13 cellular contexts compared by ENCODE assay signal in genomic region chr9:77752566-77752965, GRCh38.
DNase-seq lines count a peak whose midpoint lies in the region; ATAC-seq and TF ChIP-seq lines count a peak whose summit lies in the region.
"Had no signal": no experiment of that assay in that cellular context is flagged by ENCODE, and none has a peak within 500 bp of the region (broad histone marks: within the 10 kb centered on the region; RNA-seq: fewer than 3 reads in every experiment).

No MANE protein-coding gene starts in this region.

- ATAC-seq in lower lobe of right lung: no peak

- no peak for TF ChIP-seq POLR2A in uterus (IDR thresholded peaks at IDR 0.05)

- TF ChIP-seq CTCF in cardiac muscle cell (IDR thresholded peaks at IDR 0.05; ENCODE audit: low read depth, low read length): peak; percentile 8
- TF ChIP-seq CTCF in right atrium auricular region (IDR thresholded peaks at IDR 0.05): no peak
- TF ChIP-seq CTCF in uterus (IDR thresholded peaks at IDR 0.05): no peak
- TF ChIP-seq CTCF in lower lobe of right lung (IDR thresholded peaks at IDR 0.05): no peak

- H3K4me3 ChIP-seq in cardiac muscle cell: no peak overlapping the region
- H3K4me3 ChIP-seq in right atrium auricular region: no peak overlapping the region
- no peak overlapping the region for H3K4me3 ChIP-seq in uterus
- no peak overlapping the region for H3K4me3 ChIP-seq in lower lobe of right lung
- H3K4me3 ChIP-seq: upper lobe of right lung had no signal

- intact Hi-C loops in uterus (cut with DNase I; ENCODE audit: low total_unique reads): loop anchor here (10.0 kb wide), 1 partner anchor 298 kb away; no protein-coding TSS in a partner anchor
- intact Hi-C loops in lower lobe of right lung (cut with DNase I): no loop called here

- H3K27ac ChIP-seq in cardiac muscle cell (no peak overlapping the region), right atrium auricular region (no peak overlapping the region), layer of hippocampus (ENCODE audit: low read depth, low read length) (peak overlapping the region; percentile 1), uterus (peak overlapping the region; percentile 48 to 83), lower lobe of right lung (no peak overlapping the region)
- H3K27ac ChIP-seq: upper lobe of right lung had no signal

- H3K27me3 ChIP-seq in cardiac muscle cell: no peaks in the 10 kb centered on the region
- no peaks in the 10 kb centered on the region for H3K27me3 ChIP-seq in right atrium auricular region
- H3K27me3 ChIP-seq in layer of hippocampus (ENCODE audit: control insufficient read depth, insufficient read depth, low read length): no peaks in the 10 kb centered on the region
- H3K27me3 ChIP-seq in uterus: no peaks in the 10 kb centered on the region
- H3K27me3 ChIP-seq in lower lobe of right lung (ENCODE audit: low read depth): no peaks in the 10 kb centered on the region
- H3K27me3 ChIP-seq: upper lobe of right lung had no signal

- no peaks in the 10 kb centered on the region for H3K9me3 ChIP-seq in cardiac muscle cell (ENCODE audit: low read depth)
- peaks cover 0 to 8% of the 10 kb centered on the region in 2 donors for H3K9me3 ChIP-seq in right atrium auricular region
- H3K9me3 ChIP-seq in uterus: no peaks in the 10 kb centered on the region
- H3K9me3 ChIP-seq in lower lobe of right lung: no peaks in the 10 kb centered on the region
- H3K9me3 ChIP-seq: upper lobe of right lung had no signal

- DNase-seq in cardiac muscle cell (ENCODE audit: low read depth in 1 of 2, low spot score in 1 of 2) (peak in 1 of 2 donors; percentile 95), right atrium auricular region (ENCODE audit: low spot score) (no peak), brain pericyte (ENCODE audit: low read depth, low spot score) (peak; percentile 39), uterus (no peak), NCI-H146 treated with DMSO at 0.1 percent for 48 hours (lab: John Stamatoyannopoulos, UW; ENCODE audit: unreplicated experiment) (no peak), lower lobe of right lung (no peak), SK-N-DZ (ENCODE audit: low spot score) (no peak)
- DNase-seq: DND-41; effector CD8-positive, alpha-beta T cell; hypothalamus; small intestine; upper lobe of right lung had no signal

- H3K36me3 ChIP-seq in cardiac muscle cell: no peaks in the 10 kb centered on the region
- no peaks in the 10 kb centered on the region for H3K36me3 ChIP-seq in right atrium auricular region
- no peaks in the 10 kb centered on the region for H3K36me3 ChIP-seq in uterus
- H3K36me3 ChIP-seq in lower lobe of right lung: peaks cover 11% of the 10 kb centered on the region
- H3K36me3 ChIP-seq: upper lobe of right lung had no signal

- no peaks in the 10 kb centered on the region for H3K4me1 ChIP-seq in cardiac muscle cell (ENCODE audit: low read depth)
- H3K4me1 ChIP-seq in right atrium auricular region: peaks cover 0 to 5% of the 10 kb centered on the region in 2 donors
- H3K4me1 ChIP-seq in uterus: no peaks in the 10 kb centered on the region
- peaks cover 8% of the 10 kb centered on the region for H3K4me1 ChIP-seq in lower lobe of right lung

Comparison
In these comparisons a context has a peak if more than half of its experiments do, and no peak if none do; other contexts are left out.
1. H3K27ac ChIP-seq: peak in layer of hippocampus (single experiment) and uterus (2 of 2); none in cardiac muscle cell (single experiment), right atrium auricular region (0 of 2) and lower lobe of right lung (single experiment).